ENCODE assay signal across 21 cellular contexts in the genomic region with DNA sequence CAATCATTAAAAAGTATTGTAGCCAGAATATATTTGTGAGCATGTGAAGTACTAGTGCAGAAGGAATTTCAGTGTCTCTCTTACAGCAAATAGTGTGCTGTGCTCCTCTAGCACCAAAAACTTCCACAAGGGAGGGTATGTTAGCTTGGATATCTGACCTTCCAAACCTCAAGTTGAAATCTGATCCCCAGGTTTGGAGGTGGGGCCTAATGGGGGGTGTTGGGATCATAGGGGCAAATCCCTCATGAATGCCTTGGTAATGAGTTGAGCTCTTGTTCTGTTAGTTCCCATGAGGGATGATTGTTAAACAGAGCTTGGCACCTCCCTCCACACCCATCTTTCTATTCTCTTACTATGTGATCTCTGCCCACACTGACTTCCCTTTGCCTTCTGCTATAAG.
DNase-seq lines count a peak whose midpoint lies in the region; TF ChIP-seq lines count a peak whose summit lies in the region.
"Had no signal": no experiment of that assay in that cellular context is flagged by ENCODE, and none has a peak within 500 bp of the region (broad histone marks: within the 10 kb centered on the region; RNA-seq: fewer than 3 reads in every experiment).

No MANE protein-coding gene starts in this region.

- H3K36me3 ChIP-seq in endodermal cell (ENCODE audit: control insufficient read depth, insufficient read depth, low read length): no peaks in the 10 kb centered on the region
- H3K36me3 ChIP-seq: BE2C, SJCRH30 had no signal

- H3K4me3 ChIP-seq in endodermal cell (ENCODE audit: low read length): no peak overlapping the region
- H3K4me3 ChIP-seq: PC-9, SJCRH30 had no signal

- no peak overlapping the region for H3K27ac Mint-ChIP-seq in endodermal cell
- H3K27ac Mint-ChIP-seq in HFFc6: no peak overlapping the region
- no peak overlapping the region for H3K27ac Mint-ChIP-seq in T-helper 2 cell treated with Interferon-gamma antibody and Interleukin-4, amounts not matched to agents 5 μg/mL and 100 μg/mL, for 36 hours
- H3K27ac Mint-ChIP-seq: CD14-positive monocyte; CD8-positive, alpha-beta memory T cell had no signal

- H3K4me1 Mint-ChIP-seq in endodermal cell (peaks cover 1% of the 10 kb centered on the region), HFFc6 (ENCODE audit: low read depth) (no peaks in the 10 kb centered on the region)
- no peaks in the 10 kb centered on the region for H3K4me1 Mint-ChIP-seq in T-helper 2 cell treated with Interferon-gamma antibody and Interleukin-4, amounts not matched to agents 5 μg/mL and 100 μg/mL, for 36 hours (ENCODE audit: low read depth)
- H3K4me1 Mint-ChIP-seq: CD14-positive monocyte; CD8-positive, alpha-beta memory T cell had no signal

- H3K4me3 Mint-ChIP-seq in endodermal cell: no peak overlapping the region
- no peak overlapping the region for H3K4me3 Mint-ChIP-seq in HFFc6
- H3K4me3 Mint-ChIP-seq in T-helper 2 cell treated with Interferon-gamma antibody and Interleukin-4, amounts not matched to agents 5 μg/mL and 100 μg/mL, for 36 hours: no peak overlapping the region
- H3K4me3 Mint-ChIP-seq: CD14-positive monocyte; CD8-positive, alpha-beta memory T cell had no signal

- H3K9me3 Mint-ChIP-seq in endodermal cell: no peaks in the 10 kb centered on the region
- peaks cover 33% of the 10 kb centered on the region for H3K9me3 Mint-ChIP-seq in HFFc6
- H3K9me3 Mint-ChIP-seq in T-helper 2 cell treated with Interferon-gamma antibody and Interleukin-4, amounts not matched to agents 5 μg/mL and 100 μg/mL, for 36 hours: no peaks in the 10 kb centered on the region
- H3K9me3 Mint-ChIP-seq: CD14-positive monocyte; CD8-positive, alpha-beta memory T cell had no signal

- DNase-seq in HT1080 (ENCODE audit: low read depth) (peak; percentile 44), endodermal cell (peak; percentile 77), kidney tubule cell (ENCODE audit: low spot score) (peak; percentile 7), renal cortical epithelial cell (ENCODE audit: low read depth) (peak; percentile 60), HFFc6 (no peak), DMS153 treated with DMSO at 0.1 percent for 48 hours (lab: John Stamatoyannopoulos, UW; ENCODE audit: unreplicated experiment) (no peak)
- no peak for DNase-seq in T-helper 2 cell treated with Interferon-gamma antibody and Interleukin-4, amounts not matched to agents 5 μg/mL and 100 μg/mL, for 36 hours (ENCODE audit: low spot score)
- DNase-seq: BE2C; CD8-positive, alpha-beta memory T cell; DMS 273 treated with DMSO at 0.1 percent for 48 hours; DMS79 treated with DMSO at 0.1 percent for 48 hours; Karpas-422; NCI-H1694; NCI-H2029 treated with DMSO at 0.1 percent for 48 hours; NCI-H446 treated with DMSO at 0.1 percent for 48 hours; NCI-H526; NCI-H82; NK-92 treated with Interleukin-12 subunit alpha and Interleukin-12 subunit beta, amount 100 ng/mL, for 24 hours; PC-9; SJCRH30 had no signal

- no peak overlapping the region for H3K27ac ChIP-seq in endodermal cell (ENCODE audit: low read depth, low read length)
- H3K27ac ChIP-seq: PC-9, SJCRH30 had no signal

- no peaks in the 10 kb centered on the region for H3K27me3 Mint-ChIP-seq in endodermal cell (ENCODE audit: insufficient read depth)
- no peaks in the 10 kb centered on the region for H3K27me3 Mint-ChIP-seq in HFFc6 (ENCODE audit: insufficient read depth)
- no peaks in the 10 kb centered on the region for H3K27me3 Mint-ChIP-seq in T-helper 2 cell treated with Interferon-gamma antibody and Interleukin-4, amounts not matched to agents 5 μg/mL and 100 μg/mL, for 36 hours (ENCODE audit: low read depth)
- H3K27me3 Mint-ChIP-seq: CD8-positive, alpha-beta memory T cell had no signal

- H3K9ac ChIP-seq in endodermal cell (ENCODE audit: extremely low read depth, low read length, poor library complexity, severe bottlenecking): no peak overlapping the region

- no peaks in the 10 kb centered on the region for H3K4me1 ChIP-seq in endodermal cell (ENCODE audit: control insufficient read depth, insufficient read depth, low read length)
- H3K4me1 ChIP-seq: BE2C, SJCRH30 had no signal

- TF ChIP-seq CTCF in endodermal cell (conservative IDR thresholded peaks at IDR 0.05): no peak
- no peak for TF ChIP-seq CTCF in HFFc6 (IDR thresholded peaks at IDR 0.05)

- no peaks in the 10 kb centered on the region for H3K27me3 ChIP-seq in endodermal cell (ENCODE audit: control insufficient read depth, insufficient read depth, low read length, poor library complexity, severe bottlenecking)
- H3K27me3 ChIP-seq: BE2C, SJCRH30 had no signal

- H3K36me3 Mint-ChIP-seq in endodermal cell (ENCODE audit: low read depth) (no peaks in the 10 kb centered on the region), HFFc6 (ENCODE audit: low read depth) (no peaks in the 10 kb centered on the region)
- no peaks in the 10 kb centered on the region for H3K36me3 Mint-ChIP-seq in T-helper 2 cell treated with Interferon-gamma antibody and Interleukin-4, amounts not matched to agents 5 μg/mL and 100 μg/mL, for 36 hours (ENCODE audit: low read depth)
- H3K36me3 Mint-ChIP-seq: CD14-positive monocyte; CD8-positive, alpha-beta memory T cell had no signal

- no peaks in the 10 kb centered on the region for H3K9me3 ChIP-seq in endodermal cell (ENCODE audit: control insufficient read depth, low read length)
- H3K9me3 ChIP-seq: BE2C, SJCRH30 had no signal

Comparison
In these comparisons a context has a peak if more than half of its experiments do, and no peak if none do; other contexts are left out.
1. DNase-seq: peak in HT1080 (single experiment), endodermal cell (single experiment), kidney tubule cell (single experiment) and renal cortical epithelial cell (single experiment); none in HFFc6 (single experiment), T-helper 2 cell treated with Interferon-gamma antibody and Interleukin-4, amounts not matched to agents 5 μg/mL and 100 μg/mL, for 36 hours (single experiment) and DMS153 treated with DMSO at 0.1 percent for 48 hours (single experiment).